Comparison of ENCODE assay signal across 14 cellular contexts in the genomic region with DNA sequence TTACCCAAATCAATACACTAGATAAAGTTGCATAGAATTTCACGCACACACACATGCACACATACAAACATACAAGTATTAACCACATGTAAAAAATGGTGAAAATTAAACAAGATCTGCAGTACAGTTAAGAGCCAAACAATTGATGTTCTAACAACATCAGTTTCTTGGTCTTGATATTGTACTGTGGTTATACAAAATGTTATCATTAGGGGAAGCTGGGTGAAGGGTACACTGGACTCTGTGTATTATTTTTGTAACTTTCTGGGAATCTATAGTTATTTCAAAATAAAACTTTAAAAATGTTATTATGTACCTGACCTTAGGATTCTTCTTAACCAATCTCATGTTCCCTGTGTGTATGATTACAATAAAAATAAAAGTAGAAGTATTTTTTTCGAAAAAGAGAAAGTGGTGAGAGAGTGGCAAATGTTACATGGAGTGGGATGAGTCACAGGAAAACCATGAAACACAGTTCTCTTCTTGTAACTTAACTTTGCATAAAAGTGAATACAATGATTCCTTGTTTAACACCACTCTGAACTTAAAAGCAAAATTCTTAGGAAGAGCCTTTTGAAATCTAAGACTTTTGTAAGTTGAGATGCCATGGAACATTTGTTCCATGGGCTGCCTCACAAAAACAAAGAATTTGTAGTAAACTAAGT.
A peak's percentile ranks its signal among the peaks of the same experiment; 100 is the strongest.
DNase-seq lines count a peak whose midpoint lies in the region; ATAC-seq and TF ChIP-seq lines count a peak whose summit lies in the region.
"Had no signal": no experiment of that assay in that cellular context is flagged by ENCODE, and none has a peak within 500 bp of the region (broad histone marks: within the 10 kb centered on the region; RNA-seq: fewer than 3 reads in every experiment).

No MANE protein-coding gene starts in this region.

- H3K27ac Mint-ChIP-seq in activated naive CD4-positive, alpha-beta T cell treated with anti-CD3 and anti-CD28 coated beads for 36 hours, result peak overlapping the region; percentile 91
- peak overlapping the region; percentile 42 for H3K27ac Mint-ChIP-seq in activated T-helper 1 cell treated with anti-CD3 and anti-CD28 coated beads, Interleukin-12 subunit alpha, Interleukin-12 subunit beta, Interleukin-2, Interleukin-4 antibody, amounts not matched to agents 30 ng/mL and 10 ng/mL and 1 ng/mL, durations not matched to agents 14 hours and 24 hours and 36 hours
- H3K27ac Mint-ChIP-seq in stimulated activated naive CD8-positive, alpha-beta T cell treated with anti-CD3 and anti-CD28 coated beads, Interleukin-15, Interleukin-2, amounts not matched to agents 100 ng/mL and 50 ng/mL, for 24 hours, result peak overlapping the region; percentile 92
- H3K27ac Mint-ChIP-seq: activated CD4-positive, alpha-beta T cell treated with anti-CD3 and anti-CD28 coated beads, Interleukin-2, amount 10 ng/mL, durations not matched to agents 7 days and 5 days had no signal

- TF ChIP-seq CTCF in fibroblast of pulmonary artery (IDR thresholded peaks at IDR 0.05; ENCODE audit: low read length, missing control alignments), result no peak

- no peaks in the 10 kb centered on the region for H3K9me3 Mint-ChIP-seq in activated naive CD4-positive, alpha-beta T cell treated with anti-CD3 and anti-CD28 coated beads for 36 hours
- peaks cover 24% of the 10 kb centered on the region for H3K9me3 Mint-ChIP-seq in activated T-helper 1 cell treated with anti-CD3 and anti-CD28 coated beads, Interleukin-12 subunit alpha, Interleukin-12 subunit beta, Interleukin-2, Interleukin-4 antibody, amounts not matched to agents 30 ng/mL and 10 ng/mL and 1 ng/mL, durations not matched to agents 14 hours and 24 hours and 36 hours
- H3K9me3 Mint-ChIP-seq in stimulated activated naive CD8-positive, alpha-beta T cell treated with anti-CD3 and anti-CD28 coated beads, Interleukin-15, Interleukin-2, amounts not matched to agents 100 ng/mL and 50 ng/mL, for 24 hours, result peaks cover 4% of the 10 kb centered on the region

- intact Hi-C loops in activated naive CD4-positive, alpha-beta T cell treated with anti-CD3 and anti-CD28 coated beads for 36 hours (cut with micrococcal nuclease), result loop anchor here (1.0 to 2.0 kb wide), 4 partner anchors 11 to 100 kb away; no protein-coding TSS in a partner anchor
- intact Hi-C loops in activated T-helper 1 cell treated with anti-CD3 and anti-CD28 coated beads, Interleukin-12 subunit alpha, Interleukin-12 subunit beta, Interleukin-2, Interleukin-4 antibody, amounts not matched to agents 30 ng/mL and 10 ng/mL and 1 ng/mL, durations not matched to agents 14 hours and 24 hours and 36 hours (cut with micrococcal nuclease), result loop anchor here (1.0 to 5.0 kb wide), 9 partner anchors 11 to 250 kb away; no protein-coding TSS in a partner anchor

- DNase-seq in activated naive CD4-positive, alpha-beta T cell treated with anti-CD3 and anti-CD28 coated beads for 36 hours, result no peak
- no peak for DNase-seq in activated naive CD4-positive, alpha-beta T cell treated with anti-CD3 and anti-CD28 coated beads, Interleukin-2, amount 50 U/mL, for 16 hours
- DNase-seq in activated T-helper 1 cell treated with anti-CD3 and anti-CD28 coated beads, Interleukin-12 subunit alpha, Interleukin-12 subunit beta, Interleukin-2, Interleukin-4 antibody, amounts not matched to agents 30 ng/mL and 10 ng/mL and 1 ng/mL, durations not matched to agents 14 hours and 24 hours and 36 hours (ENCODE audit: low spot score), result no peak
- DNase-seq in fibroblast of pulmonary artery (ENCODE audit: low read depth), result peak; percentile 59
- no peak for DNase-seq in left lobe of liver (ENCODE audit: low spot score)
- no peak for DNase-seq in islet precursor cell
- DNase-seq: activated CD4-positive, alpha-beta T cell treated with anti-CD3 and anti-CD28 coated beads, Interleukin-2, amount 10 ng/mL, durations not matched to agents 7 days and 5 days; AML-193; amygdala; KBM-7; NCI-H2029 treated with DMSO at 0.1 percent for 48 hours; NK-92 treated with Interleukin-12 subunit alpha and Interleukin-12 subunit beta, amount 100 ng/mL, for 24 hours had no signal

- H3K27me3 Mint-ChIP-seq in activated naive CD4-positive, alpha-beta T cell treated with anti-CD3 and anti-CD28 coated beads for 36 hours (ENCODE audit: low read depth), result no peaks in the 10 kb centered on the region
- no peaks in the 10 kb centered on the region for H3K27me3 Mint-ChIP-seq in activated T-helper 1 cell treated with anti-CD3 and anti-CD28 coated beads, Interleukin-12 subunit alpha, Interleukin-12 subunit beta, Interleukin-2, Interleukin-4 antibody, amounts not matched to agents 30 ng/mL and 10 ng/mL and 1 ng/mL, durations not matched to agents 14 hours and 24 hours and 36 hours (ENCODE audit: insufficient read depth)
- no peaks in the 10 kb centered on the region for H3K27me3 Mint-ChIP-seq in stimulated activated naive CD8-positive, alpha-beta T cell treated with anti-CD3 and anti-CD28 coated beads, Interleukin-15, Interleukin-2, amounts not matched to agents 100 ng/mL and 50 ng/mL, for 24 hours

- ATAC-seq in left lobe of liver (no peak), HG03045 (IDR thresholded peaks at IDR 0.05; ENCODE audit: unreplicated experiment) (no peak)

- peaks cover 52% of the 10 kb centered on the region for H3K4me1 Mint-ChIP-seq in activated naive CD4-positive, alpha-beta T cell treated with anti-CD3 and anti-CD28 coated beads for 36 hours (ENCODE audit: low read depth)
- H3K4me1 Mint-ChIP-seq in activated T-helper 1 cell treated with anti-CD3 and anti-CD28 coated beads, Interleukin-12 subunit alpha, Interleukin-12 subunit beta, Interleukin-2, Interleukin-4 antibody, amounts not matched to agents 30 ng/mL and 10 ng/mL and 1 ng/mL, durations not matched to agents 14 hours and 24 hours and 36 hours (ENCODE audit: low read depth), result peaks cover 36% of the 10 kb centered on the region
- H3K4me1 Mint-ChIP-seq in stimulated activated naive CD8-positive, alpha-beta T cell treated with anti-CD3 and anti-CD28 coated beads, Interleukin-15, Interleukin-2, amounts not matched to agents 100 ng/mL and 50 ng/mL, for 24 hours (ENCODE audit: low read depth), result peaks cover 64% of the 10 kb centered on the region

- no peak overlapping the region for H3K4me3 ChIP-seq in fibroblast of pulmonary artery (replicated peaks; ENCODE audit: low read depth, low read length)

- CTCF ChIA-PET in activated naive CD4-positive, alpha-beta T cell treated with anti-CD3 and anti-CD28 coated beads for 36 hours (lab: Charles Lee), result no interaction called here

- H3K36me3 Mint-ChIP-seq in activated naive CD4-positive, alpha-beta T cell treated with anti-CD3 and anti-CD28 coated beads for 36 hours (ENCODE audit: low read depth), result no peaks in the 10 kb centered on the region
- H3K36me3 Mint-ChIP-seq in activated T-helper 1 cell treated with anti-CD3 and anti-CD28 coated beads, Interleukin-12 subunit alpha, Interleukin-12 subunit beta, Interleukin-2, Interleukin-4 antibody, amounts not matched to agents 30 ng/mL and 10 ng/mL and 1 ng/mL, durations not matched to agents 14 hours and 24 hours and 36 hours (ENCODE audit: low read depth), result peaks cover 9% of the 10 kb centered on the region
- H3K36me3 Mint-ChIP-seq in stimulated activated naive CD8-positive, alpha-beta T cell treated with anti-CD3 and anti-CD28 coated beads, Interleukin-15, Interleukin-2, amounts not matched to agents 100 ng/mL and 50 ng/mL, for 24 hours (ENCODE audit: low read depth), result peaks cover 10% of the 10 kb centered on the region

- H3K4me3 Mint-ChIP-seq in activated naive CD4-positive, alpha-beta T cell treated with anti-CD3 and anti-CD28 coated beads for 36 hours, result no peak overlapping the region
- H3K4me3 Mint-ChIP-seq in activated T-helper 1 cell treated with anti-CD3 and anti-CD28 coated beads, Interleukin-12 subunit alpha, Interleukin-12 subunit beta, Interleukin-2, Interleukin-4 antibody, amounts not matched to agents 30 ng/mL and 10 ng/mL and 1 ng/mL, durations not matched to agents 14 hours and 24 hours and 36 hours, result no peak overlapping the region
- H3K4me3 Mint-ChIP-seq in stimulated activated naive CD8-positive, alpha-beta T cell treated with anti-CD3 and anti-CD28 coated beads, Interleukin-15, Interleukin-2, amounts not matched to agents 100 ng/mL and 50 ng/mL, for 24 hours, result peak overlapping the region; percentile 56
- H3K4me3 Mint-ChIP-seq: activated CD4-positive, alpha-beta T cell treated with anti-CD3 and anti-CD28 coated beads, Interleukin-2, amount 10 ng/mL, durations not matched to agents 7 days and 5 days had no signal

Comparison
In these comparisons a context has a peak if more than half of its experiments do, and no peak if none do; other contexts are left out.
1. H3K27ac Mint-ChIP-seq: peak in every context shown above with its lines; median percentile 92 in stimulated activated naive CD8-positive, alpha-beta T cell treated with anti-CD3 and anti-CD28 coated beads, Interleukin-15, Interleukin-2, amounts not matched to agents 100 ng/mL and 50 ng/mL, for 24 hours; 91 in activated naive CD4-positive, alpha-beta T cell treated with anti-CD3 and anti-CD28 coated beads for 36 hours; 42 in activated T-helper 1 cell treated with anti-CD3 and anti-CD28 coated beads, Interleukin-12 subunit alpha, Interleukin-12 subunit beta, Interleukin-2, Interleukin-4 antibody, amounts not matched to agents 30 ng/mL and 10 ng/mL and 1 ng/mL, durations not matched to agents 14 hours and 24 hours and 36 hours.